In genomic region chr2:164816900-164817299, GRCh38 we compare ENCODE assay signal across 18 cellular contexts.
"Had no signal": no experiment of that assay in that cellular context is flagged by ENCODE, and none has a peak within 500 bp of the region (broad histone marks: within the 10 kb centered on the region; RNA-seq: fewer than 3 reads in every experiment).

No MANE protein-coding gene starts in this region.

- H3K9me3 ChIP-seq: colonic mucosa, pancreas, transverse colon had no signal

- H3K4me1 ChIP-seq: colonic mucosa, transverse colon had no signal

- H3K9me3 Mint-ChIP-seq: naive B cell; nephron; stimulated activated effector memory CD8-positive, alpha-beta T cell treated with anti-CD3 and anti-CD28 coated beads, Interleukin-12 subunit alpha, Interleukin-12 subunit beta, amount 100 ng/mL, for 72 hours had no signal

- H3K27ac Mint-ChIP-seq: naive B cell; nephron; progenitor cell of endocrine pancreas; stimulated activated effector memory CD8-positive, alpha-beta T cell treated with anti-CD3 and anti-CD28 coated beads, Interleukin-12 subunit alpha, Interleukin-12 subunit beta, amount 100 ng/mL, for 72 hours had no signal

- H3K4me3 Mint-ChIP-seq: naive B cell; nephron; stimulated activated effector memory CD8-positive, alpha-beta T cell treated with anti-CD3 and anti-CD28 coated beads, Interleukin-12 subunit alpha, Interleukin-12 subunit beta, amount 100 ng/mL, for 72 hours had no signal

- ATAC-seq: right cardiac atrium; stimulated activated effector memory CD8-positive, alpha-beta T cell treated with anti-CD3 and anti-CD28 coated beads, Interleukin-12 subunit alpha, Interleukin-12 subunit beta, amount 100 ng/mL, for 72 hours; stimulated activated naive CD8-positive, alpha-beta T cell treated with anti-CD3 and anti-CD28 coated beads, Interleukin-15, Interleukin-2, amounts not matched to agents 100 U/mL and 50 U/mL, for 24 hours had no signal

- H3K36me3 ChIP-seq: colonic mucosa, pancreas, transverse colon had no signal

- H3K27me3 ChIP-seq: colonic mucosa, pancreas, transverse colon had no signal

- H3K4me3 ChIP-seq: colonic mucosa, pancreas, transverse colon had no signal

- H3K36me3 Mint-ChIP-seq: stimulated activated effector memory CD8-positive, alpha-beta T cell treated with anti-CD3 and anti-CD28 coated beads, Interleukin-12 subunit alpha, Interleukin-12 subunit beta, amount 100 ng/mL, for 72 hours had no signal

- DNase-seq: colonic mucosa; dermis blood vessel endothelial cell; foreskin melanocyte; head of caudate nucleus; hypothalamus; kidney glomerular epithelial cell; mammary epithelial cell; naive B cell; occipital lobe; pancreas; right cardiac atrium; stimulated activated CD4-positive, alpha-beta T cell treated with anti-CD3 and anti-CD28 coated beads, Interleukin-4, amount 100 ng/mL, for 1 hour; stimulated activated CD8-positive, alpha-beta memory T cell treated with anti-CD3 and anti-CD28 coated beads, Interleukin-4, amount 100 ng/mL, for 48 hours; stimulated activated naive CD8-positive, alpha-beta T cell treated with anti-CD3 and anti-CD28 coated beads, Interleukin-15, Interleukin-2, amounts not matched to agents 100 U/mL and 50 U/mL, for 24 hours; transverse colon had no signal

- H3K27ac ChIP-seq: colonic mucosa, pancreas, transverse colon had no signal

- H3K4me1 Mint-ChIP-seq: nephron; stimulated activated effector memory CD8-positive, alpha-beta T cell treated with anti-CD3 and anti-CD28 coated beads, Interleukin-12 subunit alpha, Interleukin-12 subunit beta, amount 100 ng/mL, for 72 hours had no signal

- H3K27me3 Mint-ChIP-seq: naive B cell, progenitor cell of endocrine pancreas had no signal
